Comparison of ENCODE assay signal across 12 cellular contexts in the genomic region with DNA sequence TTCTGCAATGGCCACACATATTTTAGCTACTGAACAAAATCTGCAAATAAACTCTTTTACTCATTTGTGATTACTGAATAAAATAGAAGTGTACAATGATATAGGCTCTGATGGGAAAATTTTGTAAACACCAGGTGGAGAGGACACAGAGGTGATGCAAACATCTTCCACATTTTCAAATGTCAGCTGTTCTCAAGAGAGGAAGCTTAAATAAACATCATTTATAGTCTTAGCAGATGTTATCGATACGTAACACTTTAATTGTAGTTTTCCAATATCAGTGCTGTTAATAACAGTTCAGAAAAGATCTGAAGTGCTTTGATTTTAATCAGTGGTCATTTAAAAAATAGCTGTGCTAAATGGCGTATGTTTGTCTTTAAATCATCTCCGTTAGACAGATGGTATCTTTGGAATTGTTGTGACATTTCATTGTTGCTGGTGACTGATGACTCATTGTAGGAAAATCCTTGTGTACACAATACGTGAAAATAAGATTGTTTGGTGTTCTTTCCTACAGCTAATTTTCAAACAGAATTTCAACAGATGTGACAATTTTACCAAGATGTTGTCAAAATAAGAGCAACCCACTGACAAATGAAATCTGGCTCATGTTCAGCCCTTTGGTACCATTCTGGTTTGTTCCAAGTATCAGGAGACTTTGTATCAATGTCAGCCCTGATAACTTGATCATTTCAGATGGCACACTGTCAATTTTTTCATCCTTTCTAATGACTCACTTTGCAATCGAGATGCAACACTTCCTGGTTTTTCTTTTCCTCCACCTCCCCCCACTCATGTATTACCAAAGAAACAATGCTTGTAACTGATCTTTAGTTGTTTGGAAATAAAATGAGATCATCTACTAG.
DNase-seq lines count a peak whose midpoint lies in the region; ATAC-seq and TF ChIP-seq lines count a peak whose summit lies in the region.
"Had no signal": no experiment of that assay in that cellular context is flagged by ENCODE, and none has a peak within 500 bp of the region (broad histone marks: within the 10 kb centered on the region; RNA-seq: fewer than 3 reads in every experiment).

No MANE protein-coding gene starts in this region.

- CTCF ChIA-PET in WTC11 (lab: Charles Lee) = no interaction called here

- no peak overlapping the region for H3K27ac ChIP-seq in substantia nigra (ENCODE audit: low read depth, low read length, poor library complexity, severe bottlenecking)

- POLR2A ChIA-PET in WTC11 (lab: Charles Lee) = no interaction called here

- peaks cover 17% of the 10 kb centered on the region for H3K4me1 Mint-ChIP-seq in WTC11
- H3K4me1 Mint-ChIP-seq: activated CD8-positive, alpha-beta memory T cell treated with anti-CD3 and anti-CD28 coated beads, Interleukin-2, amount 10 ng/mL, durations not matched to agents 7 days and 5 days; nephron had no signal

- peaks cover 8% of the 10 kb centered on the region for H3K9me3 Mint-ChIP-seq in WTC11

- no peak for TF ChIP-seq CTCF in WTC11 (IDR thresholded peaks at IDR 0.05)

- no peaks in the 10 kb centered on the region for H3K27me3 Mint-ChIP-seq in WTC11 (ENCODE audit: low read depth)
- H3K27me3 Mint-ChIP-seq: activated CD8-positive, alpha-beta memory T cell treated with anti-CD3 and anti-CD28 coated beads, Interleukin-2, amount 10 ng/mL, durations not matched to agents 7 days and 5 days had no signal

- DNase-seq in DMS53 treated with DMSO at 0.1 percent for 48 hours (lab: John Stamatoyannopoulos, UW; ENCODE audit: unreplicated experiment) (peak; percentile 55), NCI-H1417 treated with DMSO at 0.1 percent for 48 hours (lab: John Stamatoyannopoulos, UW) (peak; percentile 98), WTC11 (ENCODE audit: low spot score) (no peak), lung microvascular endothelial cell (ENCODE audit: low read depth in 2 of 2) (peak; percentile 0 to 54), germinal center (ENCODE audit: low spot score) (no peak), substantia nigra (lab: John Stamatoyannopoulos, UW) (no peak)
- DNase-seq: activated CD8-positive, alpha-beta memory T cell treated with anti-CD3 and anti-CD28 coated beads, Interleukin-2, amount 10 ng/mL, durations not matched to agents 7 days and 5 days; central memory CD4-positive, alpha-beta T cell; MM.1S had no signal

- peaks cover 4% of the 10 kb centered on the region for H3K36me3 Mint-ChIP-seq in WTC11
- H3K36me3 Mint-ChIP-seq: activated CD8-positive, alpha-beta memory T cell treated with anti-CD3 and anti-CD28 coated beads, Interleukin-2, amount 10 ng/mL, durations not matched to agents 7 days and 5 days had no signal

- H3K27ac Mint-ChIP-seq in WTC11 = no peak overlapping the region
- H3K27ac Mint-ChIP-seq: activated CD8-positive, alpha-beta memory T cell treated with anti-CD3 and anti-CD28 coated beads, Interleukin-2, amount 10 ng/mL, durations not matched to agents 7 days and 5 days; nephron had no signal

- ATAC-seq in WTC11 (no peak), HG03108 (IDR thresholded peaks at IDR 0.05; ENCODE audit: unreplicated experiment) (no peak), GM21447 (IDR thresholded peaks at IDR 0.05; ENCODE audit: unreplicated experiment) (no peak)
- ATAC-seq: activated CD8-positive, alpha-beta memory T cell treated with anti-CD3 and anti-CD28 coated beads, Interleukin-2, amount 10 ng/mL, durations not matched to agents 7 days and 5 days had no signal

- H3K4me3 Mint-ChIP-seq in WTC11 = no peak overlapping the region
- H3K4me3 Mint-ChIP-seq: activated CD8-positive, alpha-beta memory T cell treated with anti-CD3 and anti-CD28 coated beads, Interleukin-2, amount 10 ng/mL, durations not matched to agents 7 days and 5 days; nephron had no signal

TF ChIP-seq in WTC11, 78 proteins besides CTCF, POLR2A, EP300 and RAD21:
- TF ChIP-seq NFYB (CRISPR knock-in tag; conservative IDR thresholded peaks at IDR 0.05; ENCODE audit: low read depth) (no peak), GABPB1 (CRISPR knock-in tag; IDR thresholded peaks at IDR 0.05) (peak; percentile 80; the same call in 1 of the 2 replicates)

Comparison
In these comparisons a context has a peak if more than half of its experiments do, and no peak if none do; other contexts are left out.
1. DNase-seq: peak in DMS53 treated with DMSO at 0.1 percent for 48 hours (single experiment), NCI-H1417 treated with DMSO at 0.1 percent for 48 hours (single experiment) and lung microvascular endothelial cell (2 of 2); none in WTC11 (single experiment), germinal center (single experiment) and substantia nigra (0 of 49).